Comparison of ENCODE assay signal across 15 cellular contexts in genomic region chr7:30519122-30519521, GRCh38.
"Had no signal": no experiment of that assay in that cellular context is flagged by ENCODE, and none has a peak within 500 bp of the region (broad histone marks: within the 10 kb centered on the region; RNA-seq: fewer than 3 reads in every experiment).

No MANE protein-coding gene starts in this region.

- H3K4me1 ChIP-seq: ascending aorta, sigmoid colon had no signal

- DNase-seq: activated CD4-positive, alpha-beta T cell treated with anti-CD3 and anti-CD28 coated beads, Interleukin-2, amount 50 U/mL, for 4 hours; activated CD4-positive, CD25-positive, alpha-beta regulatory T cell treated with anti-CD3 and anti-CD28 coated beads, Interleukin-2, amount 50 U/mL, for 72 hours; activated gamma-delta T cell treated with Interleukin-2 at 50 U/mL for 16 hours; activated naive CD8-positive, alpha-beta T cell treated with anti-CD3 and anti-CD28 coated beads, Interleukin-2, amount 10 ng/mL, durations not matched to agents 7 days and 5 days; activated T-cell treated with anti-CD3 and anti-CD28 coated beads, Interleukin-2, amount 50 U/mL, for 72 hours; foreskin melanocyte; head of caudate nucleus; occipital lobe; sigmoid colon; stimulated activated CD4-positive, alpha-beta T cell treated with anti-CD3 and anti-CD28 coated beads, Interleukin-12 subunit alpha, Interleukin-12 subunit beta, amount 100 ng/mL, for 4 hours; stimulated activated CD4-positive, alpha-beta T cell treated with anti-CD3 and anti-CD28 coated beads, Interleukin-2, amount 100 ng/mL, for 48 hours; stimulated activated naive CD4-positive, alpha-beta T cell treated with Interleukin-2 at 50 U/mL for 16 hours had no signal

- H3K27me3 ChIP-seq: ascending aorta, cardiac muscle cell, sigmoid colon had no signal

- FAIRE-seq: endometrium had no signal

- ATAC-seq: activated T-cell treated with anti-CD3 and anti-CD28 coated beads, Interleukin-2, amount 50 U/mL, for 72 hours had no signal

- H3K4me3 ChIP-seq: ascending aorta, cardiac muscle cell, sigmoid colon had no signal

- H3K27ac ChIP-seq: ascending aorta, cardiac muscle cell, sigmoid colon had no signal

- H3K36me3 ChIP-seq: ascending aorta, cardiac muscle cell, sigmoid colon had no signal

- H3K9me3 ChIP-seq: ascending aorta, sigmoid colon had no signal
